Comparison of ENCODE assay signal across 9 cellular contexts in genomic region chr20:49603209-49603627, GRCh38. TPM values are rescaled to one million over a fixed set of nuclear protein-coding genes. Genes with fewer than 3 reads are reported as not detected.
DNase-seq lines count a peak whose midpoint lies in the region; ATAC-seq and TF ChIP-seq lines count a peak whose summit lies in the region.
"Had no signal": no experiment of that assay in that cellular context is flagged by ENCODE, and none has a peak within 500 bp of the region (broad histone marks: within the 10 kb centered on the region; RNA-seq: fewer than 3 reads in every experiment).

No MANE protein-coding gene starts in this region.

- no peaks in the 10 kb centered on the region for H3K27me3 ChIP-seq in HCT116 (ENCODE audit: insufficient read depth, low read length)

- no peak overlapping the region for H3K9ac ChIP-seq in HCT116 (ENCODE audit: low read length)

- POLR2A ChIA-PET in HCT116 (lab: Charles Lee) = no interaction called here
- POLR2A ChIA-PET in activated CD4-positive, alpha-beta memory T cell treated with anti-CD3 and anti-CD28 coated beads for 36 hours (lab: Charles Lee) = interaction anchor here (0.6 kb wide), 1 partner anchor 67 kb away, joined by 3 read pairs; no protein-coding TSS in a partner anchor

- peaks cover 2% of the 10 kb centered on the region for H3K27me3 Mint-ChIP-seq in activated CD4-positive, alpha-beta memory T cell treated with anti-CD3 and anti-CD28 coated beads for 36 hours

- no peaks in the 10 kb centered on the region for H3K79me2 ChIP-seq in HCT116 (ENCODE audit: insufficient read depth, low read length)

- CTCF ChIA-PET in HCT116 (lab: Charles Lee) = interaction anchor here (0.6 to 1.6 kb wide), 4 partner anchors 9 to 61 kb away, joined by 3 to 21 read pairs (median 4); no protein-coding TSS in a partner anchor
- CTCF ChIA-PET in activated CD4-positive, alpha-beta memory T cell treated with anti-CD3 and anti-CD28 coated beads for 36 hours (lab: Charles Lee) = interaction anchor here (1.1 to 21.5 kb wide), 4 partner anchors 12 to 219 kb away, joined by 3 to 764 read pairs (median 4); no protein-coding TSS in a partner anchor

- H3K9me3 ChIP-seq in HCT116 (ENCODE audit: control insufficient read depth in 1 of 2, insufficient read depth in 1 of 2, low read depth in 1 of 2, low read length in 2 of 2) = no peaks in the 10 kb centered on the region

- no peak overlapping the region for H3K27ac Mint-ChIP-seq in activated CD4-positive, alpha-beta memory T cell treated with anti-CD3 and anti-CD28 coated beads for 36 hours
- H3K27ac Mint-ChIP-seq: T-cell had no signal

- peaks cover 6 to 9% of the 10 kb centered on the region in 2 experiments; a peak in 3 of 4 replicates for H3K4me1 ChIP-seq in HCT116 (ENCODE audit: control insufficient read depth in 1 of 2, insufficient read depth in 2 of 2, low read length in 2 of 2)

- no peaks in the 10 kb centered on the region for H3K36me3 ChIP-seq in HCT116 (ENCODE audit: control insufficient read depth in 1 of 2, insufficient read depth in 2 of 2, low read length in 2 of 2)

- H3K4me3 Mint-ChIP-seq in activated CD4-positive, alpha-beta memory T cell treated with anti-CD3 and anti-CD28 coated beads for 36 hours = no peak overlapping the region
- H3K4me3 Mint-ChIP-seq: T-cell had no signal

- H3K4me2 ChIP-seq in HCT116 (ENCODE audit: low read length) = no peak overlapping the region

- H3K4me3 ChIP-seq in HCT116 (replicated peaks in 1 of 2; ENCODE audit: low read depth in 1 of 2, low read length in 2 of 2) = no peak overlapping the region

- H3K27ac ChIP-seq in HCT116 (ENCODE audit: low read depth, low read length) = no peak overlapping the region

- TF ChIP-seq RAD21 in HCT116 (IDR thresholded peaks at IDR 0.05; ENCODE audit: low read depth) = peak; percentile 53

- intact Hi-C loops in HCT116 (cut with micrococcal nuclease) = no loop called here
- intact Hi-C loops in activated CD4-positive, alpha-beta memory T cell treated with anti-CD3 and anti-CD28 coated beads for 36 hours (cut with micrococcal nuclease) = no loop called here

- no peaks in the 10 kb centered on the region for H3K9me2 ChIP-seq in HCT116 (ENCODE audit: insufficient read depth)

- H2AFZ ChIP-seq in HCT116 (ENCODE audit: low read depth, low read length, poor library complexity, severe bottlenecking) = no peak overlapping the region

- peaks cover under 1% of the 10 kb centered on the region for H3K9me3 Mint-ChIP-seq in activated CD4-positive, alpha-beta memory T cell treated with anti-CD3 and anti-CD28 coated beads for 36 hours
- H3K9me3 Mint-ChIP-seq: T-cell had no signal

- H4K20me1 ChIP-seq in HCT116 (ENCODE audit: insufficient read depth) = no peaks in the 10 kb centered on the region

- RAD21 ChIA-PET in HCT116 (lab: Charles Lee; ENCODE audit: low non-redundant PET in 1 of 2, low total read pairs in 2 of 2, uncharacterized antibody in 2 of 2, unreplicated experiment in 2 of 2) = interaction anchor here in 1 of 2 experiments (1.7 kb wide), 1 partner anchor 62 kb away, joined by 10 read pairs; no protein-coding TSS in a partner anchor

- ATAC-seq in HCT116 (peak; percentile 86), GM18505 (IDR thresholded peaks at IDR 0.05; ENCODE audit: unreplicated experiment) (no peak), HG02840 (IDR thresholded peaks at IDR 0.05; ENCODE audit: low FRiP score, unreplicated experiment) (no peak)
- ATAC-seq: T-cell had no signal

- TF ChIP-seq CTCF in AG09319 (IDR thresholded peaks at IDR 0.05; ENCODE audit: low read depth, low read length) (peak; percentile 47), HCT116 (IDR thresholded peaks at IDR 0.05 in 2 of 3, conservative IDR thresholded peaks at IDR 0.05 in 1 of 3; ENCODE audit: borderline replicate concordance in 1 of 3, insufficient read depth in 1 of 3, low read depth in 2 of 3, low read length in 2 of 3) (peak; percentile 57 to 64 (median 57); a peak in 5 of 6 replicates)

- no TSS peak for BruUV-seq in HCT116 (replicated peaks; lab: Mats Ljungman, UMichigan)

- DNase-seq in AG09319 (ENCODE audit: extremely low read depth, low read depth) = peak; percentile 90
- no peak for DNase-seq in HCT116 (ENCODE audit: low read depth, low spot score)
- DNase-seq in activated CD4-positive, alpha-beta memory T cell treated with anti-CD3 and anti-CD28 coated beads for 36 hours = peak; percentile 35
- DNase-seq in iris pigment epithelial cell (ENCODE audit: low read depth) = peak; percentile 68
- no peak for DNase-seq in GDM1 (lab: John Stamatoyannopoulos, UW)
- no peak for DNase-seq in NCI-H2029 treated with DMSO at 0.1 percent for 48 hours (lab: John Stamatoyannopoulos, UW)
- DNase-seq: T-cell had no signal

- H3K36me3 Mint-ChIP-seq in activated CD4-positive, alpha-beta memory T cell treated with anti-CD3 and anti-CD28 coated beads for 36 hours = peaks cover 30% of the 10 kb centered on the region
- H3K36me3 Mint-ChIP-seq: T-cell had no signal

- H3K4me1 Mint-ChIP-seq in activated CD4-positive, alpha-beta memory T cell treated with anti-CD3 and anti-CD28 coated beads for 36 hours (ENCODE audit: low read depth) = peaks cover 20% of the 10 kb centered on the region

- TF ChIP-seq POLR2A in HCT116 (IDR thresholded peaks at IDR 0.05; ENCODE audit: borderline replicate concordance, extremely low read depth, insufficient read depth, insufficient read length) = no peak
- TF ChIP-seq POLR2A in GM18505 (IDR thresholded peaks at IDR 0.05; ENCODE audit: borderline replicate concordance, extremely low read depth, insufficient read depth, insufficient read length) = no peak

TF ChIP-seq in HCT116, 20 proteins besides CTCF, POLR2A, EP300 and RAD21 (continues in another document):
- TF ChIP-seq ELF1 (IDR thresholded peaks at IDR 0.05; ENCODE audit: borderline replicate concordance, low read depth) (no peak), TCF7L2 (IDR thresholded peaks at IDR 0.05; ENCODE audit: borderline replicate concordance, extremely low read depth, insufficient read depth, insufficient read length) (no peak), JUND (IDR thresholded peaks at IDR 0.05) (no peak), FOSL1 (IDR thresholded peaks at IDR 0.05; ENCODE audit: low read depth) (no peak), EZH2phosphoT487 (IDR thresholded peaks at IDR 0.05; ENCODE audit: borderline replicate concordance) (no peak), ZBTB33 (IDR thresholded peaks at IDR 0.05; ENCODE audit: extremely low read depth, insufficient replicate concordance, low read length) (no peak), SP1 (IDR thresholded peaks at IDR 0.05; ENCODE audit: low read depth) (no peak), ZNF274 (IDR thresholded peaks at IDR 0.05; ENCODE audit: low read depth, low read length) (no peak), ATF3 (IDR thresholded peaks at IDR 0.05) (no peak), MAX (IDR thresholded peaks at IDR 0.05) (no peak), REST (IDR thresholded peaks at IDR 0.05; ENCODE audit: low read depth) (no peak), SRF (IDR thresholded peaks at IDR 0.05; ENCODE audit: low read depth) (no peak), SIN3A (IDR thresholded peaks at IDR 0.05; ENCODE audit: low read depth) (no peak), YY1 (IDR thresholded peaks at IDR 0.05; ENCODE audit: extremely low read depth, insufficient replicate concordance, low read depth, low read length) (no peak)

RNA-seq across cellular contexts. Expression of gene PTGIS, which starts 35.3 kb away (rescaled TPM):
- 0.25 TPM for total RNA-seq in HCT116 (2021; ENCODE audit: unreplicated experiment)
- polyA plus RNA-seq in HCT116 (2012) = not detected in 2 replicates
- 1 to 10 TPM; 1.8 TPM for total RNA-seq in activated CD4-positive, alpha-beta memory T cell treated with anti-CD3 and anti-CD28 coated beads for 36 hours

Comparison
In these comparisons a context has a peak if more than half of its experiments do, and no peak if none do; other contexts are left out.
1. DNase-seq: peak in AG09319 (single experiment), activated CD4-positive, alpha-beta memory T cell treated with anti-CD3 and anti-CD28 coated beads for 36 hours (single experiment) and iris pigment epithelial cell (single experiment); none in HCT116 (single experiment), GDM1 (single experiment) and NCI-H2029 treated with DMSO at 0.1 percent for 48 hours (single experiment).